In genomic region chr1:92446990-92447681, GRCh38 we compare ENCODE assay signal across 20 cellular contexts. TPM values are rescaled to one million over a fixed set of nuclear protein-coding genes. Genes with fewer than 3 reads are reported as not detected.
DNase-seq lines count a peak whose midpoint lies in the region; ATAC-seq and TF ChIP-seq lines count a peak whose summit lies in the region.
"Had no signal": no experiment of that assay in that cellular context is flagged by ENCODE, and none has a peak within 500 bp of the region (broad histone marks: within the 10 kb centered on the region; RNA-seq: fewer than 3 reads in every experiment).

No MANE protein-coding gene starts in this region.

- no peak overlapping the region for H3K4ac ChIP-seq in neuronal stem cell (ENCODE audit: low read length)

- H3K4me1 Mint-ChIP-seq in WTC11 = peaks cover 16% of the 10 kb centered on the region

- H2BK5ac ChIP-seq in neuronal stem cell (ENCODE audit: low read length) = no peak overlapping the region

- H4K8ac ChIP-seq in neuronal stem cell (ENCODE audit: low read depth, low read length) = no peak overlapping the region

- H3K36me3 Mint-ChIP-seq in WTC11 = no peaks in the 10 kb centered on the region

- CTCF ChIA-PET in WTC11 (lab: Charles Lee) = interaction anchor here (0.7 kb wide), 1 partner anchor 40 kb away, joined by 4 read pairs; no protein-coding TSS in a partner anchor

- DNase-seq in EH (ENCODE audit: low read depth) (peak; percentile 37), HL-60 (ENCODE audit: low read depth in 1 of 2, low spot score in 1 of 2) (no peak), WTC11 (ENCODE audit: low spot score) (peak; percentile 20), iPS-NIHi7 (ENCODE audit: extremely low spot score) (peak; percentile 65), coronary artery (ENCODE audit: low spot score) (no peak), CD1c-positive myeloid dendritic cell (ENCODE audit: extremely low spot score) (no peak), neuronal stem cell (ENCODE audit: low spot score) (no peak), UCSD-AML1 (lab: John Stamatoyannopoulos, UW; ENCODE audit: unreplicated experiment) (no peak)
- DNase-seq: activated CD8-positive, alpha-beta memory T cell treated with anti-CD3 and anti-CD28 coated beads, Interleukin-2, amount 50 U/mL, for 4 hours; activated naive CD4-positive, alpha-beta T cell treated with anti-CD3 and anti-CD28 coated beads, Interleukin-2, amount 50 U/mL, for 16 hours; AML-193; caudate nucleus; DMS153; NCI-H2029; NCI-H69; nucleus accumbens; stimulated activated CD4-positive, alpha-beta T cell treated with anti-CD3 and anti-CD28 coated beads, Interleukin-4, amount 100 ng/mL, for 4 hours; SW 1271 had no signal

- WGBS in neuronal stem cell (ENCODE audit: extremely low coverage in 2 of 2, insufficient read length in 2 of 2, insufficient replicate concordance in 1 of 2), 2 donors = no CpG with 5 or more reads among the region's 5 CpGs

- no peak overlapping the region for H3K4me3 Mint-ChIP-seq in WTC11

- no peak overlapping the region for H2AFZ ChIP-seq in neuronal stem cell (ENCODE audit: low read length)

- H3K9ac ChIP-seq in neuronal stem cell (ENCODE audit: low read depth, low read length, poor library complexity) = no peak overlapping the region

- H3K4me3 ChIP-seq in HL-60 (replicated peaks; ENCODE audit: insufficient read depth, low read length) (no peak overlapping the region), coronary artery (no peak overlapping the region), neuronal stem cell (ENCODE audit: low read length in 2 of 2) (no peak overlapping the region)

- H3K18ac ChIP-seq in neuronal stem cell (ENCODE audit: low read length) = no peak overlapping the region

- H3K23ac ChIP-seq in neuronal stem cell (ENCODE audit: low read depth, low read length, poor library complexity) = no peak overlapping the region

- no peak overlapping the region for H3K14ac ChIP-seq in neuronal stem cell (ENCODE audit: low read length)

- peak; percentile 88 for ATAC-seq in WTC11
- ATAC-seq: HCT116 had no signal

- peaks cover 5% of the 10 kb centered on the region; the same call in 1 of the 2 replicates for H3K9me3 Mint-ChIP-seq in WTC11

- H3K27me3 Mint-ChIP-seq in WTC11 (ENCODE audit: low read depth) = no peaks in the 10 kb centered on the region; the same call in 1 of the 2 replicates

- no peaks in the 10 kb centered on the region for H3K79me1 ChIP-seq in neuronal stem cell (ENCODE audit: low read depth, low read length)

- H2BK12ac ChIP-seq in neuronal stem cell (ENCODE audit: low read length) = no peak overlapping the region

- no peaks in the 10 kb centered on the region for H3K27me3 ChIP-seq in HL-60 (ENCODE audit: insufficient read depth, poor library complexity, severe bottlenecking)
- no peaks in the 10 kb centered on the region for H3K27me3 ChIP-seq in neuronal stem cell (ENCODE audit: control insufficient read depth in 3 of 3, insufficient read depth in 3 of 3, low read depth in 1 of 3, low read length in 3 of 3)

- 0 out of 2 replicates have a peak overlapping the region, but pooled peaks have one; percentile 11 for H3K27ac ChIP-seq in HL-60 (replicated peaks)
- H3K27ac ChIP-seq in coronary artery = no peak overlapping the region
- H3K27ac ChIP-seq in neuronal stem cell (replicated peaks; ENCODE audit: low read length) = no peak overlapping the region

- no peak overlapping the region for H3K4me2 ChIP-seq in neuronal stem cell (ENCODE audit: insufficient read depth, low read length, poor library complexity, severe bottlenecking)

- POLR2A ChIA-PET in WTC11 (lab: Charles Lee) = no interaction called here

- H4K91ac ChIP-seq in neuronal stem cell (ENCODE audit: low read depth, low read length, poor library complexity) = no peak overlapping the region

- no peak overlapping the region for H2BK15ac ChIP-seq in neuronal stem cell (ENCODE audit: low read length)

- no peak overlapping the region for H3K27ac Mint-ChIP-seq in WTC11

- TF ChIP-seq CTCF in HL-60 (IDR thresholded peaks at IDR 0.05; ENCODE audit: insufficient read depth, low read length) (no peak), WTC11 (IDR thresholded peaks at IDR 0.05) (no peak), coronary artery (IDR thresholded peaks at IDR 0.05) (no peak)

- H2AK5ac ChIP-seq in neuronal stem cell (ENCODE audit: low read depth, low read length) = no peak overlapping the region

- H3K9me3 ChIP-seq in neuronal stem cell (replicated peaks in 1 of 2; ENCODE audit: control insufficient read depth in 2 of 2, insufficient read depth in 1 of 2, low read depth in 1 of 2, low read length in 2 of 2) = no peaks in the 10 kb centered on the region

- H3K4me1 ChIP-seq in neuronal stem cell (ENCODE audit: control insufficient read depth in 2 of 2, insufficient read depth in 1 of 2, low read depth in 1 of 2, low read length in 2 of 2) = peaks cover 3 to 4% of the 10 kb centered on the region in 2 donors

- H3K36me3 ChIP-seq in neuronal stem cell (replicated peaks in 1 of 2; ENCODE audit: control insufficient read depth in 2 of 2, insufficient read depth in 2 of 2, low read length in 2 of 2) = no peaks in the 10 kb centered on the region

- H2BK120ac ChIP-seq in neuronal stem cell (ENCODE audit: low read depth, low read length) = no peak overlapping the region

TF ChIP-seq in WTC11, 78 proteins besides CTCF, POLR2A, EP300 and RAD21:
- TF ChIP-seq SMAD3 (CRISPR knock-in tag; IDR thresholded peaks at IDR 0.05; ENCODE audit: borderline replicate concordance) = no peak
- TF ChIP-seq USF2 (CRISPR knock-in tag; IDR thresholded peaks at IDR 0.05) = no peak
- TF ChIP-seq ZNF416 (CRISPR knock-in tag; IDR thresholded peaks at IDR 0.05) = no peak
- no peak for TF ChIP-seq ETV6 (CRISPR knock-in tag; IDR thresholded peaks at IDR 0.05)

RNA-seq across cellular contexts. Expression of gene GFI1, which starts 39.6 kb away (rescaled TPM):
- total RNA-seq in WTC11 (2021) = 0.18 to 0.46 TPM (median 0.35 TPM) in 3 replicates
- polyA plus RNA-seq in neuronal stem cell (2013, experiment 1 of 2) = 0.06 TPM
- 0.10 TPM for polyA plus RNA-seq in neuronal stem cell (2013, experiment 2 of 2)
- total RNA-seq: frontal cortex had no signal

Comparison
In these comparisons a context has a peak if more than half of its experiments do, and no peak if none do; other contexts are left out.
1. DNase-seq: peak in EH (single experiment), WTC11 (single experiment) and iPS-NIHi7 (single experiment); none in HL-60 (0 of 2), coronary artery (single experiment), CD1c-positive myeloid dendritic cell (single experiment), neuronal stem cell (single experiment) and UCSD-AML1 (single experiment).